Comparison of ENCODE assay signal across 11 cellular contexts in genomic region chr5:171055881-171056454, GRCh38.
"Had no signal": no experiment of that assay in that cellular context is flagged by ENCODE, and none has a peak within 500 bp of the region (broad histone marks: within the 10 kb centered on the region; RNA-seq: fewer than 3 reads in every experiment).

No MANE protein-coding gene starts in this region.

- H3K9me3 ChIP-seq: uterus had no signal

- H3K27me3 Mint-ChIP-seq: activated naive CD8-positive, alpha-beta T cell treated with anti-CD3 and anti-CD28 coated beads, Interleukin-2, amount 10 ng/mL, durations not matched to agents 7 days and 5 days had no signal

- H3K4me1 Mint-ChIP-seq: activated naive CD8-positive, alpha-beta T cell treated with anti-CD3 and anti-CD28 coated beads, Interleukin-2, amount 10 ng/mL, durations not matched to agents 7 days and 5 days; neural progenitor cell had no signal

- H3K4me3 ChIP-seq: left lung, neural progenitor cell, smooth muscle cell, uterus had no signal

- H3K36me3 ChIP-seq: left lung, uterus had no signal

- H3K36me3 Mint-ChIP-seq: activated CD4-positive, alpha-beta memory T cell treated with anti-CD3 and anti-CD28 coated beads for 36 hours; activated naive CD8-positive, alpha-beta T cell treated with anti-CD3 and anti-CD28 coated beads, Interleukin-2, amount 10 ng/mL, durations not matched to agents 7 days and 5 days had no signal

- DNase-seq: activated CD4-positive, alpha-beta memory T cell treated with anti-CD3 and anti-CD28 coated beads for 36 hours; activated effector memory CD4-positive, alpha-beta T cell treated with anti-CD3 and anti-CD28 coated beads, Interleukin-2, amount 50 U/mL, for 16 hours; activated naive CD8-positive, alpha-beta T cell treated with anti-CD3 and anti-CD28 coated beads, Interleukin-2, amount 10 ng/mL, durations not matched to agents 7 days and 5 days; activated T-cell treated with anti-CD3 and anti-CD28 coated beads, Interleukin-2, amount 50 U/mL, for 4 hours; aorta; islet precursor cell; left lung; uterus had no signal

- FAIRE-seq: colon had no signal

- H3K27ac ChIP-seq: left lung, neural progenitor cell, uterus had no signal

- H3K27me3 ChIP-seq: left lung, neural progenitor cell, uterus had no signal

- H3K4me3 Mint-ChIP-seq: activated CD4-positive, alpha-beta memory T cell treated with anti-CD3 and anti-CD28 coated beads for 36 hours; activated naive CD8-positive, alpha-beta T cell treated with anti-CD3 and anti-CD28 coated beads, Interleukin-2, amount 10 ng/mL, durations not matched to agents 7 days and 5 days; activated T-cell treated with anti-CD3 and anti-CD28 coated beads, Interleukin-2, amount 50 U/mL, for 4 hours; neural progenitor cell had no signal

- H3K27ac Mint-ChIP-seq: activated CD4-positive, alpha-beta memory T cell treated with anti-CD3 and anti-CD28 coated beads for 36 hours; activated naive CD8-positive, alpha-beta T cell treated with anti-CD3 and anti-CD28 coated beads, Interleukin-2, amount 10 ng/mL, durations not matched to agents 7 days and 5 days; neural progenitor cell had no signal

- H3K4me1 ChIP-seq: left lung, neural progenitor cell, uterus had no signal
